Comparison of ENCODE assay signal across 8 cellular contexts in genomic region chr14:93619176-93619793, GRCh38.
DNase-seq lines count a peak whose midpoint lies in the region; ATAC-seq lines count a peak whose summit lies in the region.

No MANE protein-coding gene starts in this region.

- H3K36me3 ChIP-seq in HAP-1 (replicated peaks): no peaks in the 10 kb centered on the region

- H3K27me3 ChIP-seq in HAP-1 (ENCODE audit: low read depth): peaks cover 14% of the 10 kb centered on the region

- H3K9me3 ChIP-seq in HAP-1: no peaks in the 10 kb centered on the region

- DNase-seq in DMS 273 treated with DMSO at 0.1 percent for 48 hours (lab: John Stamatoyannopoulos, UW): peak; percentile 7
- peak; percentile 57 to 71 for DNase-seq in HAP-1 (ENCODE audit: low spot score in 2 of 2)
- DNase-seq in NCI-H82 treated with DMSO at 0.1 percent for 48 hours (lab: John Stamatoyannopoulos, UW; ENCODE audit: unreplicated experiment): peak; percentile 5
- DNase-seq in cerebellar cortex (ENCODE audit: low spot score): peak; percentile 77
- peak; percentile 71 for DNase-seq in medulla oblongata (ENCODE audit: extremely low spot score)

- in situ Hi-C loops in HAP-1 (cut with MboI; ENCODE audit: low sequenced_read_pairs): no loop called here

- ATAC-seq in HG03457 (IDR thresholded peaks at IDR 0.05; ENCODE audit: unreplicated experiment) (no peak), GM18519 (IDR thresholded peaks at IDR 0.05; ENCODE audit: low FRiP score, unreplicated experiment) (no peak)
- ATAC-seq in activated CD4-positive, CD25-positive, alpha-beta regulatory T cell treated with anti-CD3 and anti-CD28 coated beads, Interleukin-2, amount 50 U/mL, for 24 hours: no peak

- no peaks in the 10 kb centered on the region for H3K4me1 ChIP-seq in HAP-1

- no peak overlapping the region for H3K4me3 ChIP-seq in HAP-1

Comparison
In these comparisons a context has a peak if more than half of its experiments do, and no peak if none do; other contexts are left out.
1. DNase-seq: peak in every context shown above with its lines; median percentile 77 in cerebellar cortex; 71 in medulla oblongata; 64 in HAP-1; 7 in DMS 273 treated with DMSO at 0.1 percent for 48 hours; 5 in NCI-H82 treated with DMSO at 0.1 percent for 48 hours.